In genomic region chr1:88079036-88079435, GRCh38 we compare ENCODE assay signal across 10 cellular contexts.
A peak's percentile ranks its signal among the peaks of the same experiment; 100 is the strongest.
DNase-seq lines count a peak whose midpoint lies in the region; ATAC-seq and TF ChIP-seq lines count a peak whose summit lies in the region.
"Had no signal": no experiment of that assay in that cellular context is flagged by ENCODE, and none has a peak within 500 bp of the region (broad histone marks: within the 10 kb centered on the region; RNA-seq: fewer than 3 reads in every experiment).

No MANE protein-coding gene starts in this region.

- no peaks in the 10 kb centered on the region for H3K79me2 ChIP-seq in KMS-11 (ENCODE audit: insufficient read depth, low read depth)

- no peaks in the 10 kb centered on the region for H3K9me3 Mint-ChIP-seq in neural crest cell

- no peaks in the 10 kb centered on the region for H3K27me3 Mint-ChIP-seq in neural crest cell (ENCODE audit: low read depth)

- H3K27me3 ChIP-seq in KMS-11 (ENCODE audit: insufficient read depth, low read depth) = no peaks in the 10 kb centered on the region

- H4K20me1 ChIP-seq in KMS-11 (ENCODE audit: insufficient read depth) = no peaks in the 10 kb centered on the region

- no peak overlapping the region for H3K27ac ChIP-seq in KMS-11

- no peak overlapping the region for H3K27ac Mint-ChIP-seq in neural crest cell (ENCODE audit: unreplicated experiment)
- H3K27ac Mint-ChIP-seq: naive thymus-derived CD4-positive, alpha-beta T cell had no signal

- TF ChIP-seq CTCF in KMS-11 (conservative IDR thresholded peaks at IDR 0.05; ENCODE audit: low read depth, low read length) (0 out of 2 replicates have a peak, but pooled peaks have one; percentile 16), cardiac fibroblast (IDR thresholded peaks at IDR 0.05; ENCODE audit: low read depth, low read length) (peak; percentile 40), neural crest cell (conservative IDR thresholded peaks at IDR 0.05) (peak; percentile 66)

- no peak overlapping the region for H2AFZ ChIP-seq in KMS-11 (ENCODE audit: low read depth)

- H3K36me3 Mint-ChIP-seq in neural crest cell (ENCODE audit: low read depth) = no peaks in the 10 kb centered on the region

- H3K4me3 ChIP-seq in KMS-11 (IDR thresholded peaks at IDR 0.05; ENCODE audit: insufficient read depth, low read depth, low read length) = no peak overlapping the region
- H3K4me3 ChIP-seq in cardiac fibroblast (replicated peaks in 1 of 2; ENCODE audit: low read depth in 2 of 2, low read length in 2 of 2) = no peak overlapping the region

- DNase-seq in EH (ENCODE audit: low read depth) = peak; percentile 16
- DNase-seq in cardiac fibroblast (ENCODE audit: low read depth in 2 of 2) = peak; percentile 11
- DNase-seq in neural crest cell (ENCODE audit: low read depth, low spot score) = peak; percentile 16
- no peak for DNase-seq in cortex of kidney (lab: John Stamatoyannopoulos, UW)
- no peak for DNase-seq in midbrain (lab: John Stamatoyannopoulos, UW)
- no peak for DNase-seq in stimulated activated CD4-positive, alpha-beta T cell treated with anti-CD3 and anti-CD28 coated beads, Interleukin-12 subunit alpha, Interleukin-12 subunit beta, amount 100 ng/mL, for 4 hours
- DNase-seq: head of caudate nucleus; naive thymus-derived CD4-positive, alpha-beta T cell had no signal

- no peaks in the 10 kb centered on the region for H3K4me1 Mint-ChIP-seq in neural crest cell
- H3K4me1 Mint-ChIP-seq: naive thymus-derived CD4-positive, alpha-beta T cell had no signal

- no peaks in the 10 kb centered on the region for H3K4me1 ChIP-seq in KMS-11 (ENCODE audit: low read depth, poor library complexity, severe bottlenecking)

- H3K4me3 Mint-ChIP-seq in neural crest cell = no peak overlapping the region
- H3K4me3 Mint-ChIP-seq: naive thymus-derived CD4-positive, alpha-beta T cell had no signal

- no peak overlapping the region for H3K4me2 ChIP-seq in KMS-11

- ATAC-seq in HG03439 (IDR thresholded peaks at IDR 0.05; ENCODE audit: unreplicated experiment) = no peak
- ATAC-seq: naive thymus-derived CD4-positive, alpha-beta T cell had no signal

- no peaks in the 10 kb centered on the region for H3K36me3 ChIP-seq in KMS-11 (ENCODE audit: insufficient read depth)

- no peak overlapping the region for H3K9ac ChIP-seq in KMS-11

Comparison
In these comparisons a context has a peak if more than half of its experiments do, and no peak if none do; other contexts are left out.
1. DNase-seq: peak in EH (single experiment), cardiac fibroblast (2 of 2) and neural crest cell (single experiment); none in cortex of kidney (single experiment), midbrain (single experiment) and stimulated activated CD4-positive, alpha-beta T cell treated with anti-CD3 and anti-CD28 coated beads, Interleukin-12 subunit alpha, Interleukin-12 subunit beta, amount 100 ng/mL, for 4 hours (single experiment).
2. CTCF ChIP-seq: peak in every context shown above with its lines; median percentile 66 in neural crest cell; 40 in cardiac fibroblast; 16 in KMS-11.